Comparison of ENCODE assay signal across 8 cellular contexts in the genomic region with DNA sequence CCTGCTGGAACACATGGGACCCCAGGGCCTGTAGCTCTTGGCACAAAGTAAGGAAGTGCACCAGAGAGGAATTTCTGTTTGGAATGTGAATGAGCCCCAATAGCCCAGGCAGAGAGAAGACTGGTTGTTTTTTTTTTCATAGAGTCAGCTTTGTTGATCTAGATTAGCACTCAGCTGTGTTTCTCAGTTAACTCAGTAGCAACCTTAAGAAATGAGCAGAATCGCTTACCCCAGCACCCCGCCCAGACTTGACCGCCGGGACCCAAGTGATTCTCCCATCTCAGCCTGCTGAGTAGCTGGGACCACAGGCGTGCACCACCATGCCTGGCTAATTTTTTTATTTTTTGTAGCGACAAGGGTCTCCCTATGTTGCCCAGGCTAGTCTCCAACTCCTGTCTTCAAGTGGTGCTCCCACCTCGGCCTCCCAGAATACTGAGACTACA. TPM values are rescaled to one million over a fixed set of nuclear protein-coding genes. Genes with fewer than 3 reads are reported as not detected.
DNase-seq lines count a peak whose midpoint lies in the region; ATAC-seq and TF ChIP-seq lines count a peak whose summit lies in the region.

No MANE protein-coding gene starts in this region.

- no peak overlapping the region for H3K27ac ChIP-seq in WERI-Rb-1
- H3K27ac ChIP-seq in skin epidermis: peak overlapping the region in 18 of 21 experiments; percentile 9 to 99 (median 97)

- H3K9me3 Mint-ChIP-seq in activated CD8-positive, alpha-beta memory T cell treated with anti-CD3 and anti-CD28 coated beads, Interleukin-2, amount 10 ng/mL, durations not matched to agents 7 days and 5 days (ENCODE audit: low read depth): no peaks in the 10 kb centered on the region
- peaks cover 12% of the 10 kb centered on the region for H3K9me3 Mint-ChIP-seq in glutamatergic neuron (ENCODE audit: unreplicated experiment)

- H3K27me3 ChIP-seq in WERI-Rb-1 (ENCODE audit: insufficient read depth, low read depth, severe bottlenecking): no peaks in the 10 kb centered on the region

- H3K36me3 ChIP-seq in WERI-Rb-1: peaks cover 68% of the 10 kb centered on the region

- DNase-seq in activated CD8-positive, alpha-beta memory T cell treated with anti-CD3 and anti-CD28 coated beads, Interleukin-2, amount 10 ng/mL, durations not matched to agents 7 days and 5 days: no peak
- no peak for DNase-seq in activated CD8-positive, alpha-beta memory T cell treated with anti-CD3 and anti-CD28 coated beads, Interleukin-2, amount 50 U/mL, for 4 hours
- DNase-seq in WERI-Rb-1 (no peak), glutamatergic neuron (no peak), NCI-H1694 treated with DMSO at 0.1 percent for 48 hours (lab: John Stamatoyannopoulos, UW) (no peak), NCI-H1436 treated with DMSO at 0.1 percent for 48 hours (lab: John Stamatoyannopoulos, UW) (no peak)

- H3K4me3 ChIP-seq in WERI-Rb-1 (ENCODE audit: low read depth, low read length) (peak overlapping the region; percentile 94), skin epidermis (peak overlapping the region; percentile 5 to 88 (median 84))

- H3K4me3 Mint-ChIP-seq in activated CD8-positive, alpha-beta memory T cell treated with anti-CD3 and anti-CD28 coated beads, Interleukin-2, amount 10 ng/mL, durations not matched to agents 7 days and 5 days: peak overlapping the region; percentile 87
- H3K4me3 Mint-ChIP-seq in glutamatergic neuron (ENCODE audit: unreplicated experiment): peak overlapping the region; percentile 39

- no peaks in the 10 kb centered on the region for H3K27me3 Mint-ChIP-seq in activated CD8-positive, alpha-beta memory T cell treated with anti-CD3 and anti-CD28 coated beads, Interleukin-2, amount 10 ng/mL, durations not matched to agents 7 days and 5 days
- peaks cover 12% of the 10 kb centered on the region for H3K27me3 Mint-ChIP-seq in glutamatergic neuron (ENCODE audit: unreplicated experiment)

- CTCF ChIA-PET in activated CD8-positive, alpha-beta memory T cell treated with anti-CD3 and anti-CD28 coated beads, Interleukin-2, amount 10 ng/mL, durations not matched to agents 7 days and 5 days (lab: Charles Lee): interaction anchor here (0.8 to 8.3 kb wide), 5 partner anchors 15 to 435 kb away, joined by 3 to 53 read pairs (median 4); no protein-coding TSS in a partner anchor

- peak overlapping the region; percentile 97 for H3K27ac Mint-ChIP-seq in activated CD8-positive, alpha-beta memory T cell treated with anti-CD3 and anti-CD28 coated beads, Interleukin-2, amount 10 ng/mL, durations not matched to agents 7 days and 5 days
- H3K27ac Mint-ChIP-seq in glutamatergic neuron (ENCODE audit: unreplicated experiment): peak overlapping the region; percentile 43

- H3K9me3 ChIP-seq in WERI-Rb-1 (ENCODE audit: severe bottlenecking): no peaks in the 10 kb centered on the region

- no peak for ATAC-seq in activated CD8-positive, alpha-beta memory T cell treated with anti-CD3 and anti-CD28 coated beads, Interleukin-2, amount 10 ng/mL, durations not matched to agents 7 days and 5 days
- no peak for ATAC-seq in HG02840 (IDR thresholded peaks at IDR 0.05; ENCODE audit: low FRiP score, unreplicated experiment)

- TF ChIP-seq CTCF in WERI-Rb-1 (IDR thresholded peaks at IDR 0.05; ENCODE audit: low read depth, low read length) (no peak), glutamatergic neuron (IDR thresholded peaks at IDR 0.05; ENCODE audit: partially characterized antibody, unreplicated experiment) (no peak)

- peaks cover 60% of the 10 kb centered on the region for H3K36me3 Mint-ChIP-seq in activated CD8-positive, alpha-beta memory T cell treated with anti-CD3 and anti-CD28 coated beads, Interleukin-2, amount 10 ng/mL, durations not matched to agents 7 days and 5 days
- no peaks in the 10 kb centered on the region for H3K36me3 Mint-ChIP-seq in glutamatergic neuron (ENCODE audit: unreplicated experiment)

- H3K4me1 Mint-ChIP-seq in activated CD8-positive, alpha-beta memory T cell treated with anti-CD3 and anti-CD28 coated beads, Interleukin-2, amount 10 ng/mL, durations not matched to agents 7 days and 5 days: peaks cover 41% of the 10 kb centered on the region
- peaks cover 21% of the 10 kb centered on the region for H3K4me1 Mint-ChIP-seq in glutamatergic neuron (ENCODE audit: low read depth, unreplicated experiment)

RNA-seq across cellular contexts. Expression of a gene that starts 2.8 kb away (rescaled TPM):
- total RNA-seq in activated CD8-positive, alpha-beta memory T cell treated with anti-CD3 and anti-CD28 coated beads, Interleukin-2, amount 10 ng/mL, durations not matched to agents 7 days and 5 days: 10 to 100 TPM; 46.6 to 50.7 TPM
- total RNA-seq in glutamatergic neuron (ENCODE audit: unreplicated experiment): 4.8 TPM

RNA-seq across cellular contexts. Expression of a gene that starts 3.0 kb away (rescaled TPM):
- total RNA-seq in activated CD8-positive, alpha-beta memory T cell treated with anti-CD3 and anti-CD28 coated beads, Interleukin-2, amount 10 ng/mL, durations not matched to agents 7 days and 5 days: 100 to 1,000 TPM; 178 to 192 TPM
- total RNA-seq in glutamatergic neuron (ENCODE audit: unreplicated experiment): 43.2 TPM
